In the genomic region with DNA sequence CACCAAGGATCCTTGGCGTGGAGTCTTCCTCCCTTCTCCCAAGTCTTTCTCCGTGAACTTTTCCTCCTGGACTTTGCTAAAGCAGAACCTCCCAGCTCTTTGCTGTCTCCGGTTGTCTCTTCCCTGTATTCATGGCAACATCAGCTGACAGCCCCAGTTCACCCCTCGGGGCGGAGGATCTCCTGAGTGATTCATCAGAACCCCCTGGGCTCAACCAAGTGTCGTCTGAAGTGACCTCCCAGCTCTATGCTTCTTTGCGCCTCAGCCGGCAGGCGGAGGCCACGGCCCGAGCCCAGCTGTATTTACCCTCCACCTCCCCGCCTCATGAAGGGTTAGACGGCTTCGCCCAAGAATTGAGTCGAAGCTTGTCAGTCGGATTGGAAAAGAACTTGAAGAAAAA, we compare ENCODE assay signal across 8 cellular contexts. TPM values are rescaled to one million over a fixed set of nuclear protein-coding genes. Genes with fewer than 3 reads are reported as not detected.
A peak's percentile ranks its signal among the peaks of the same experiment; 100 is the strongest.
DNase-seq lines count a peak whose midpoint lies in the region; ATAC-seq and TF ChIP-seq lines count a peak whose summit lies in the region.

No MANE protein-coding gene starts in this region.

- H3K36me3 ChIP-seq in tibial artery, result peaks cover 11 to 36% (median 12%) of the 10 kb centered on the region in 3 donors

- H3K56ac ChIP-seq in H9 (ENCODE audit: insufficient read length, low read depth, low read length), result no peak overlapping the region

- H3K4me3 Mint-ChIP-seq in CD14-positive monocyte (peak overlapping the region; percentile 97 to 100), H9 (peak overlapping the region; percentile 93 to 94)

- no peaks in the 10 kb centered on the region for H3K4me1 ChIP-seq in H9 (ENCODE audit: insufficient read depth, low read length)
- peaks cover 0 to 38% (median 25%) of the 10 kb centered on the region in 4 donors for H3K4me1 ChIP-seq in tibial artery

- H3K4me3 ChIP-seq in choroid plexus epithelial cell (ENCODE audit: low read depth, low read length) (peak overlapping the region; percentile 99), tibial artery (peak overlapping the region; percentile 74 to 82)

- no peaks in the 10 kb centered on the region for H3K79me2 ChIP-seq in H9 (ENCODE audit: insufficient read depth, low read length)

- H3K4ac ChIP-seq in H9 (ENCODE audit: low read depth, low read length), result no peak overlapping the region

- no peaks in the 10 kb centered on the region for H4K20me1 ChIP-seq in H9 (ENCODE audit: control insufficient read depth, insufficient read depth, insufficient read length)

- no peaks in the 10 kb centered on the region for H3K79me1 ChIP-seq in H9 (ENCODE audit: insufficient read depth, low read depth, low read length, poor library complexity, severe bottlenecking)

- H4K8ac ChIP-seq in H9 (replicated peaks; ENCODE audit: insufficient read length, low read depth, low read length), result no peak overlapping the region

- no peak overlapping the region for H2BK20ac ChIP-seq in H9 (ENCODE audit: low read depth, low read length, poor library complexity, severe bottlenecking)

- H3K27ac Mint-ChIP-seq in CD14-positive monocyte, result peak overlapping the region; percentile 95 to 100 (median 99)
- peak overlapping the region in 1 of 3 experiments; percentile 45; a peak in 1 of 7 replicates for H3K27ac Mint-ChIP-seq in H9

- H2AFZ ChIP-seq in H9 (ENCODE audit: low read length), result no peak overlapping the region

- WGBS in H9 (ENCODE audit: extremely low coverage, insufficient read length, low lambda C conversion rate), result no CpG with 5 or more reads among the region's 16 CpGs

- no peak for ATAC-seq in GM19324 (IDR thresholded peaks at IDR 0.05; ENCODE audit: low FRiP score, unreplicated experiment)
- no peak for ATAC-seq in HG03571 (IDR thresholded peaks at IDR 0.05; ENCODE audit: unreplicated experiment)

- H3K27me3 ChIP-seq in H9 (ENCODE audit: insufficient read depth, low read length) (peaks cover 10% of the 10 kb centered on the region; the same call in 1 of the 2 replicates), tibial artery (peaks cover 0 to 10% of the 10 kb centered on the region in 2 donors)

- no peak overlapping the region for H3K14ac ChIP-seq in H9 (ENCODE audit: insufficient read depth, low read length)

- H3T11ph ChIP-seq in H9 (ENCODE audit: low read length), result no peak overlapping the region

- H3K9me3 Mint-ChIP-seq in CD14-positive monocyte (peaks cover 0 to 2% (median 0%) of the 10 kb centered on the region in 7 donors), H9 (no peaks in the 10 kb centered on the region)

- H2BK12ac ChIP-seq in H9 (ENCODE audit: insufficient read length, low read depth, low read length), result no peak overlapping the region

- H3K23me2 ChIP-seq in H9 (ENCODE audit: insufficient read length, low read depth, low read length, poor library complexity, severe bottlenecking), result peaks cover 14% of the 10 kb centered on the region

- H3K18ac ChIP-seq in H9 (ENCODE audit: insufficient read length, low read depth, low read length), result no peak overlapping the region

- H3K4me2 ChIP-seq in H9 (ENCODE audit: insufficient read depth, insufficient read length, low read length), result peak overlapping the region; percentile 96

- DNase-seq in CD14-positive monocyte (ENCODE audit: low spot score) (peak; percentile 93), H9 (peak; percentile 67), SIG-M5 treated with dmso at 0.1 percent for 504 hours (lab: John Stamatoyannopoulos, UW; ENCODE audit: unreplicated experiment) (peak; percentile 77), choroid plexus epithelial cell (ENCODE audit: low read depth) (peak; percentile 79), medulla oblongata (ENCODE audit: extremely low spot score) (peak; percentile 43), tibial artery (peak; percentile 40 to 55)

- intact Hi-C loops in CD14-positive monocyte (cut with micrococcal nuclease), result loop anchor here in 1 of 2 donors (5.0 kb wide), 1 partner anchor 91 kb away; no protein-coding TSS in a partner anchor
- intact Hi-C loops in tibial artery (cut with DNase I; ENCODE audit: low total_unique reads), result no loop called here

- no peak overlapping the region for H2BK120ac ChIP-seq in H9 (ENCODE audit: low read depth, low read length, poor library complexity, severe bottlenecking)

- H3K9ac ChIP-seq in H9 (ENCODE audit: extremely low read depth, insufficient read length, low read length), result peak overlapping the region; percentile 37

- H2BK15ac ChIP-seq in H9 (ENCODE audit: low read depth, low read length), result no peak overlapping the region

- H3K27ac ChIP-seq in H9 (ENCODE audit: insufficient read length, low read depth, low read length), result no peak overlapping the region
- H3K27ac ChIP-seq in tibial artery, result peak overlapping the region; percentile 63 to 78

- H3K9me3 ChIP-seq in H9 (ENCODE audit: control insufficient read depth, low read depth, low read length), result no peaks in the 10 kb centered on the region
- H3K9me3 ChIP-seq in tibial artery, result no peaks in the 10 kb centered on the region

- H4K91ac ChIP-seq in H9 (ENCODE audit: insufficient read length, low read depth, low read length), result no peak overlapping the region

- no peak overlapping the region for H2BK5ac ChIP-seq in H9 (ENCODE audit: insufficient read length, low read length)

- H3K27me3 Mint-ChIP-seq in CD14-positive monocyte (ENCODE audit: low read depth in 3 of 3), result peaks cover 0 to 4% (median 1%) of the 10 kb centered on the region in 3 donors
- H3K27me3 Mint-ChIP-seq in H9 (ENCODE audit: low read depth), result peaks cover 21% of the 10 kb centered on the region

- no peak overlapping the region for H2AK5ac ChIP-seq in H9 (ENCODE audit: insufficient read length, low read length)

- H3K23ac ChIP-seq in H9 (ENCODE audit: insufficient read length, low read depth, low read length), result no peak overlapping the region

- H3K36me3 Mint-ChIP-seq in CD14-positive monocyte (peaks cover 40 to 53% of the 10 kb centered on the region in 2 donors), H9 (ENCODE audit: insufficient read depth in 1 of 3, low read depth in 3 of 3) (peaks cover 4 to 29% (median 25%) of the 10 kb centered on the region in 3 experiments; a peak in 5 of 7 replicates)

- TF ChIP-seq CTCF in CD14-positive monocyte (IDR thresholded peaks at IDR 0.05) (peak; percentile 22), H9 (conservative IDR thresholded peaks at IDR 0.05) (peak; percentile 23; the same call in 2 of the 3 replicates), choroid plexus epithelial cell (conservative IDR thresholded peaks at IDR 0.05; ENCODE audit: low read depth, low read length) (peak; percentile 49), tibial artery (IDR thresholded peaks at IDR 0.05) (no peak)

- H3K4me1 Mint-ChIP-seq in CD14-positive monocyte (peaks cover 38% of the 10 kb centered on the region), H9 (peaks cover 27 to 28% of the 10 kb centered on the region in 2 experiments)

- H4K5ac ChIP-seq in H9 (ENCODE audit: insufficient read length, low read depth, low read length), result no peak overlapping the region

RNA-seq across cellular contexts. Expression of a gene that starts 0.9 kb away (rescaled TPM):
- polyA plus RNA-seq in CD14-positive monocyte, result 1 to 10 TPM; 4.7 to 6.5 TPM
- total RNA-seq in H9 (2021), result 25.8 and 30.1 TPM in 2 replicates

RNA-seq across cellular contexts. Expression of a gene that starts 1.2 kb away (rescaled TPM):
- 100 to 1,000 TPM; 172 to 224 TPM for polyA plus RNA-seq in CD14-positive monocyte
- 132 and 160 TPM in 2 replicates for total RNA-seq in H9 (2021)

RNA-seq across cellular contexts. Expression of a gene that starts 3.3 kb away (rescaled TPM):
- polyA plus RNA-seq in CD14-positive monocyte, result not detected
- total RNA-seq in H9 (2021), result 5.7 and 6.4 TPM in 2 replicates

RNA-seq across cellular contexts. Expression of a gene that starts 16.9 kb away (rescaled TPM):
- polyA plus RNA-seq in CD14-positive monocyte, result 1 to 10 TPM in 1 of 2 donors, under 1 TPM in 1; 0.59 to 1.3 TPM
- 1.9 and 2.5 TPM in 2 replicates for total RNA-seq in H9 (2021)

RNA-seq across cellular contexts. Expression of a gene that starts 44.4 kb away (rescaled TPM):
- polyA plus RNA-seq in CD14-positive monocyte, result under 1 TPM; 0.55 to 0.91 TPM
- 33.2 and 35.7 TPM in 2 replicates for total RNA-seq in H9 (2021)

Comparison
In these comparisons a context has a peak if more than half of its experiments do, and no peak if none do; other contexts are left out.
1. DNase-seq: peak in every context shown above with its lines; median percentile 93 in CD14-positive monocyte; 79 in choroid plexus epithelial cell; 77 in SIG-M5 treated with dmso at 0.1 percent for 504 hours; 67 in H9; 48 in tibial artery; 43 in medulla oblongata.
2. CTCF ChIP-seq: peak in CD14-positive monocyte (single experiment), H9 (single experiment) and choroid plexus epithelial cell (single experiment); none in tibial artery (0 of 2).